ENCODE assay signal across 8 cellular contexts in genomic region chr10:5814110-5815107, GRCh38. TPM values are rescaled to one million over a fixed set of nuclear protein-coding genes. Genes with fewer than 3 reads are reported as not detected.
DNase-seq lines count a peak whose midpoint lies in the region; ATAC-seq and TF ChIP-seq lines count a peak whose summit lies in the region.

No MANE protein-coding gene starts in this region.

- H3K4me1 Mint-ChIP-seq in CD14-positive monocyte = peaks cover 62% of the 10 kb centered on the region
- peaks cover 56% of the 10 kb centered on the region for H3K4me1 Mint-ChIP-seq in activated CD8-positive, alpha-beta T cell treated with anti-CD3 and anti-CD28 coated beads, Interleukin-2, amount 10 ng/mL, durations not matched to agents 7 days and 5 days (ENCODE audit: low read depth)
- peaks cover 80% of the 10 kb centered on the region for H3K4me1 Mint-ChIP-seq in stimulated activated memory B cell treated with anti-CD40 and anti-IgM and Interleukin-4, amounts not matched to agents 10 μg/mL and 1 μg/mL and 100 μg/mL, for 72 hours

- peak overlapping the region; percentile 96 for H3K9ac ChIP-seq in iPS-15b (ENCODE audit: low read depth, low read length)

- H3K9me3 ChIP-seq in HEK293 (ENCODE audit: control insufficient read depth, insufficient read depth, low read depth, low read length) (no peaks in the 10 kb centered on the region), iPS-15b (ENCODE audit: control insufficient read depth, insufficient read depth, low read length) (no peaks in the 10 kb centered on the region)

- H3K36me3 ChIP-seq in HEK293 (ENCODE audit: control insufficient read depth in 2 of 2, insufficient read depth in 1 of 2, low read length in 2 of 2) (no peaks in the 10 kb centered on the region), iPS-15b (ENCODE audit: control insufficient read depth, insufficient read depth, low read length) (no peaks in the 10 kb centered on the region)

- peak overlapping the region; percentile 75 for H3K4me3 ChIP-seq in HEK293 (ENCODE audit: low read depth, low read length)
- peak overlapping the region; percentile 81 for H3K4me3 ChIP-seq in iPS-15b (ENCODE audit: low read depth, low read length)

- ATAC-seq in activated CD8-positive, alpha-beta T cell treated with anti-CD3 and anti-CD28 coated beads, Interleukin-2, amount 10 ng/mL, durations not matched to agents 7 days and 5 days = no peak
- no peak for ATAC-seq in stimulated activated memory B cell treated with anti-CD40 and anti-IgM and Interleukin-4, amounts not matched to agents 10 μg/mL and 1 μg/mL and 100 μg/mL, for 72 hours
- ATAC-seq in GM21529 (IDR thresholded peaks at IDR 0.05; ENCODE audit: unreplicated experiment) = no peak

- no peaks in the 10 kb centered on the region for H3K36me3 Mint-ChIP-seq in CD14-positive monocyte
- peaks cover 22% of the 10 kb centered on the region for H3K36me3 Mint-ChIP-seq in activated CD8-positive, alpha-beta T cell treated with anti-CD3 and anti-CD28 coated beads, Interleukin-2, amount 10 ng/mL, durations not matched to agents 7 days and 5 days (ENCODE audit: low read depth)
- H3K36me3 Mint-ChIP-seq in stimulated activated memory B cell treated with anti-CD40 and anti-IgM and Interleukin-4, amounts not matched to agents 10 μg/mL and 1 μg/mL and 100 μg/mL, for 72 hours = peaks cover 14% of the 10 kb centered on the region

- TF ChIP-seq CTCF in CD14-positive monocyte (IDR thresholded peaks at IDR 0.05) = no peak
- no peak for TF ChIP-seq CTCF in HEK293 (tag by site-specific recombination; IDR thresholded peaks at IDR 0.05)

- CTCF ChIA-PET in HEK293 (lab: Yijun Ruan, JAX) = interaction anchor here (0.5 to 1.0 kb wide), 4 partner anchors 13 to 855 kb away, joined by 3 read pairs; no protein-coding TSS in a partner anchor
- CTCF ChIA-PET in activated CD8-positive, alpha-beta T cell treated with anti-CD3 and anti-CD28 coated beads, Interleukin-2, amount 10 ng/mL, durations not matched to agents 7 days and 5 days (lab: Charles Lee) = interaction anchor here (0.7 to 1.6 kb wide), 5 partner anchors 60 to 272 kb away, joined by 3 to 4 read pairs (median 3); partner anchors contain the start of genes ANKRD16 and FBH1

- no peaks in the 10 kb centered on the region for H3K27me3 ChIP-seq in iPS-15b (ENCODE audit: control insufficient read depth, insufficient read depth, low read length)

- intact Hi-C loops in CD14-positive monocyte (cut with micrococcal nuclease) = loop anchor here (5.0 to 10.0 kb wide), 4 partner anchors 38 to 130 kb away; partner anchors contain the start of genes ANKRD16 (in 1 of the 2) and TASOR2 (in 1 of the 2)

- H3K4me1 ChIP-seq in HEK293 (ENCODE audit: control insufficient read depth, insufficient read depth, low read length) = peaks cover 7% of the 10 kb centered on the region; the same call in 1 of the 2 replicates
- peaks cover 8% of the 10 kb centered on the region for H3K4me1 ChIP-seq in iPS-15b (ENCODE audit: control insufficient read depth, insufficient read depth, low read length)

- DNase-seq in CD14-positive monocyte (ENCODE audit: low spot score) (no peak), GM19240 (ENCODE audit: insufficient read length, low spot score) (no peak), AG08395 (ENCODE audit: low spot score) (no peak)
- DNase-seq in activated CD8-positive, alpha-beta T cell treated with anti-CD3 and anti-CD28 coated beads, Interleukin-2, amount 10 ng/mL, durations not matched to agents 7 days and 5 days = no peak

- peak overlapping the region; percentile 86 to 96 (median 96) for H3K27ac Mint-ChIP-seq in CD14-positive monocyte
- peak overlapping the region; percentile 93 for H3K27ac Mint-ChIP-seq in activated CD8-positive, alpha-beta T cell treated with anti-CD3 and anti-CD28 coated beads, Interleukin-2, amount 10 ng/mL, durations not matched to agents 7 days and 5 days
- H3K27ac Mint-ChIP-seq in stimulated activated memory B cell treated with anti-CD40 and anti-IgM and Interleukin-4, amounts not matched to agents 10 μg/mL and 1 μg/mL and 100 μg/mL, for 72 hours = peak overlapping the region; percentile 88

- H3K27ac ChIP-seq in HEK293 (ENCODE audit: extremely low read depth, low read depth, low read length) = peak overlapping the region; percentile 91

- peak overlapping the region; percentile 81 to 92 for H3K4me3 Mint-ChIP-seq in CD14-positive monocyte
- peak overlapping the region; percentile 86 for H3K4me3 Mint-ChIP-seq in activated CD8-positive, alpha-beta T cell treated with anti-CD3 and anti-CD28 coated beads, Interleukin-2, amount 10 ng/mL, durations not matched to agents 7 days and 5 days
- H3K4me3 Mint-ChIP-seq in stimulated activated memory B cell treated with anti-CD40 and anti-IgM and Interleukin-4, amounts not matched to agents 10 μg/mL and 1 μg/mL and 100 μg/mL, for 72 hours = peak overlapping the region; percentile 96

- no peaks in the 10 kb centered on the region for H3K9me3 Mint-ChIP-seq in CD14-positive monocyte
- H3K9me3 Mint-ChIP-seq in activated CD8-positive, alpha-beta T cell treated with anti-CD3 and anti-CD28 coated beads, Interleukin-2, amount 10 ng/mL, durations not matched to agents 7 days and 5 days (ENCODE audit: insufficient read depth) = no peaks in the 10 kb centered on the region
- no peaks in the 10 kb centered on the region for H3K9me3 Mint-ChIP-seq in stimulated activated memory B cell treated with anti-CD40 and anti-IgM and Interleukin-4, amounts not matched to agents 10 μg/mL and 1 μg/mL and 100 μg/mL, for 72 hours

- POLR2A ChIA-PET in HEK293 (lab: Yijun Ruan, JAX) = interaction anchor here (0.6 to 2.3 kb wide), 8 partner anchors 10 to 265 kb away, joined by 3 to 35 read pairs (median 4); partner anchors contain the start of genes ANKRD16, FBH1 and TASOR2
- POLR2A ChIA-PET in activated CD8-positive, alpha-beta T cell treated with anti-CD3 and anti-CD28 coated beads, Interleukin-2, amount 10 ng/mL, durations not matched to agents 7 days and 5 days (lab: Charles Lee) = interaction anchor here (0.7 to 2.4 kb wide), 18 partner anchors 8 to 275 kb away, joined by 3 to 14 read pairs (median 4); partner anchors contain the start of genes ANKRD16, FBH1 and IL15RA

- H3K27me3 Mint-ChIP-seq in CD14-positive monocyte (ENCODE audit: low read depth in 3 of 3) = peaks cover 0 to 2% (median 0%) of the 10 kb centered on the region in 3 donors
- H3K27me3 Mint-ChIP-seq in activated CD8-positive, alpha-beta T cell treated with anti-CD3 and anti-CD28 coated beads, Interleukin-2, amount 10 ng/mL, durations not matched to agents 7 days and 5 days (ENCODE audit: low read depth) = no peaks in the 10 kb centered on the region
- no peaks in the 10 kb centered on the region for H3K27me3 Mint-ChIP-seq in stimulated activated memory B cell treated with anti-CD40 and anti-IgM and Interleukin-4, amounts not matched to agents 10 μg/mL and 1 μg/mL and 100 μg/mL, for 72 hours

TF ChIP-seq in HEK293, 187 proteins besides CTCF, POLR2A, EP300 and RAD21 (continues in another document):
- TF ChIP-seq PRDM10 (tag by site-specific recombination; IDR thresholded peaks at IDR 0.05) (no peak), GLIS1 (tag by site-specific recombination; IDR thresholded peaks at IDR 0.05) (no peak), ZNF639 (tag by site-specific recombination; IDR thresholded peaks at IDR 0.05) (no peak), ZNF670 (tag by site-specific recombination; IDR thresholded peaks at IDR 0.05; ENCODE audit: low read depth) (no peak), ZNF10 (tag by site-specific recombination; IDR thresholded peaks at IDR 0.05) (peak; percentile 74; the same call in 1 of the 2 replicates)

RNA-seq across cellular contexts. Expression of gene GDI2, which starts 1.2 kb away (rescaled TPM):
- polyA plus RNA-seq in CD14-positive monocyte = 100 to 1,000 TPM; 316 to 320 TPM
- total RNA-seq in activated CD8-positive, alpha-beta T cell treated with anti-CD3 and anti-CD28 coated beads, Interleukin-2, amount 10 ng/mL, durations not matched to agents 7 days and 5 days = 100 to 1,000 TPM; 237 to 243 TPM
